In the genomic region with DNA sequence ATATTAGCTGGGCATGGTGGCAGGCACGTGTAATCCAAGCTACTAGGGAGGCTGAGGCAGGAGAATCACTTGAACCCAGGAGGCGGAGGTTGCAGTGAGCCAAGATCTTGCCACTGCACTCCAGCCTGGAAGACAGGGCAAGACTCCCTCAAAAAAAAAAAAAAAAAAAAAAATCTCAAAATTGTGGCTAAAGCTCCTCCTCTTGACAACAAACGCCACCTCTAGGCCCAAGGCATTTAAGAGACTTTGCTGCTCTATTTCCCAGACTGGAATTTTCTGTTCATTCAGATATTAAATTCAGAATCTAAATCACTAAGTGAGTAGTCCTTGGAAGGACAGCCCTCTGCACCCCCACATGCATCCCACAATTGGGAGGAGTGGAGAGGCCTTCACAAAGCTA, we compare ENCODE assay signal across 12 cellular contexts. TPM values are rescaled to one million over a fixed set of nuclear protein-coding genes. Genes with fewer than 3 reads are reported as not detected.
DNase-seq lines count a peak whose midpoint lies in the region; TF ChIP-seq lines count a peak whose summit lies in the region.
"Had no signal": no experiment of that assay in that cellular context is flagged by ENCODE, and none has a peak within 500 bp of the region (broad histone marks: within the 10 kb centered on the region; RNA-seq: fewer than 3 reads in every experiment).

No MANE protein-coding gene starts in this region.

- H3K9me3 ChIP-seq in left ventricle myocardium inferior (replicated peaks) = no peaks in the 10 kb centered on the region
- H3K9me3 ChIP-seq in right atrium auricular region = no peaks in the 10 kb centered on the region
- H3K9me3 ChIP-seq: ovary had no signal

- peak overlapping the region; percentile 92 for H3K4me3 Mint-ChIP-seq in activated naive CD8-positive, alpha-beta T cell
- H3K4me3 Mint-ChIP-seq in immature natural killer cell = peak overlapping the region in 4 of 5 donors; percentile 48 to 97 (median 94)

- H3K36me3 ChIP-seq in left ventricle myocardium inferior = peaks cover 24% of the 10 kb centered on the region
- peaks cover 10% of the 10 kb centered on the region for H3K36me3 ChIP-seq in right atrium auricular region
- H3K36me3 ChIP-seq in urinary bladder (ENCODE audit: insufficient read depth) = peaks cover 2% of the 10 kb centered on the region
- H3K36me3 ChIP-seq: ovary had no signal

- H3K27ac Mint-ChIP-seq in activated naive CD8-positive, alpha-beta T cell = no peak overlapping the region
- H3K27ac Mint-ChIP-seq in immature natural killer cell = peak overlapping the region in 1 of 6 donors; percentile 92

- intact Hi-C loops in left ventricle myocardium inferior (cut with micrococcal nuclease) = no loop called here

- WGBS in urinary bladder = 76% methylated on average over 3 of the region's 3 CpGs

- peaks cover 47% of the 10 kb centered on the region for H3K4me1 Mint-ChIP-seq in activated naive CD8-positive, alpha-beta T cell (ENCODE audit: low read depth)
- H3K4me1 Mint-ChIP-seq in immature natural killer cell = peaks cover 44 to 57% of the 10 kb centered on the region in 2 donors

- H3K4me1 ChIP-seq in left ventricle myocardium inferior (peaks cover 54% of the 10 kb centered on the region), right atrium auricular region (peaks cover 0 to 30% of the 10 kb centered on the region in 2 donors), urinary bladder (ENCODE audit: insufficient read depth) (no peaks in the 10 kb centered on the region)

- TF ChIP-seq CTCF in left ventricle myocardium inferior (IDR thresholded peaks at IDR 0.05; ENCODE audit: borderline replicate concordance) (no peak), right atrium auricular region (IDR thresholded peaks at IDR 0.05) (no peak)

- H3K27ac ChIP-seq in left ventricle myocardium inferior (replicated peaks) = peak overlapping the region; percentile 85
- H3K27ac ChIP-seq in right atrium auricular region = no peak overlapping the region
- no peak overlapping the region for H3K27ac ChIP-seq in urinary bladder (ENCODE audit: low read depth)
- H3K27ac ChIP-seq: ovary, SK-N-MC had no signal

- H3K9me3 Mint-ChIP-seq in activated naive CD8-positive, alpha-beta T cell (ENCODE audit: low read depth) = no peaks in the 10 kb centered on the region
- no peaks in the 10 kb centered on the region for H3K9me3 Mint-ChIP-seq in immature natural killer cell

- H3K4me3 ChIP-seq in left ventricle myocardium inferior (peak overlapping the region; percentile 77), right atrium auricular region (no peak overlapping the region), urinary bladder (ENCODE audit: low read depth, low read length) (peak overlapping the region; percentile 84)

- H3K27me3 ChIP-seq in left ventricle myocardium inferior (ENCODE audit: low read depth) = no peaks in the 10 kb centered on the region
- H3K27me3 ChIP-seq in right atrium auricular region = no peaks in the 10 kb centered on the region
- H3K27me3 ChIP-seq: ovary had no signal

- DNase-seq in left ventricle myocardium inferior (no peak), right atrium auricular region (ENCODE audit: low spot score) (no peak), immature natural killer cell (no peak), NCI-H128 (lab: John Stamatoyannopoulos, UW; ENCODE audit: unreplicated experiment) (no peak), NCI-H69 (lab: John Stamatoyannopoulos, UW) (no peak), iPS-NIHi7 (ENCODE audit: extremely low spot score) (no peak)
- DNase-seq: DMS 273 treated with DMSO at 0.1 percent for 48 hours, KG1 had no signal

- H3K36me3 Mint-ChIP-seq in activated naive CD8-positive, alpha-beta T cell = peaks cover 11% of the 10 kb centered on the region
- H3K36me3 Mint-ChIP-seq in immature natural killer cell = peaks cover 6 to 17% (median 7%) of the 10 kb centered on the region in 3 donors

- H3K27me3 Mint-ChIP-seq in activated naive CD8-positive, alpha-beta T cell = no peaks in the 10 kb centered on the region
- peaks cover 0 to 6% (median 0%) of the 10 kb centered on the region in 3 donors for H3K27me3 Mint-ChIP-seq in immature natural killer cell (ENCODE audit: low read depth in 3 of 3)

RNA-seq across cellular contexts. Expression of a gene that starts 1.4 kb away (rescaled TPM):
- total RNA-seq in left ventricle myocardium inferior (14.4 TPM), right atrium auricular region (10 to 100 TPM in 1 of 2 donors, 1 to 10 TPM in 1; 9.8 to 12.6 TPM), urinary bladder (11.9 TPM)
- polyA plus RNA-seq in immature natural killer cell (10 to 100 TPM in 1 of 3 donors, 1 to 10 TPM in 2; 3.4 to 10.7 (median 5.4) TPM), urinary bladder (14.3 TPM)

RNA-seq across cellular contexts. Expression of a gene that starts 32.8 kb away (rescaled TPM):
- 36.9 TPM for total RNA-seq in left ventricle myocardium inferior
- total RNA-seq in right atrium auricular region = 10 to 100 TPM; 17.3 to 20.2 TPM
- 10 to 100 TPM; 19.3 to 67.4 (median 24.6) TPM for polyA plus RNA-seq in immature natural killer cell
- total RNA-seq in urinary bladder = 96.8 TPM
- polyA plus RNA-seq in urinary bladder = 28.6 TPM

Comparison
In these comparisons a context has a peak if more than half of its experiments do, and no peak if none do; other contexts are left out.
1. H3K4me3 ChIP-seq: peak in left ventricle myocardium inferior (single experiment) and urinary bladder (single experiment); none in right atrium auricular region (0 of 2).